20 cellular contexts compared by ENCODE assay signal in the genomic region with DNA sequence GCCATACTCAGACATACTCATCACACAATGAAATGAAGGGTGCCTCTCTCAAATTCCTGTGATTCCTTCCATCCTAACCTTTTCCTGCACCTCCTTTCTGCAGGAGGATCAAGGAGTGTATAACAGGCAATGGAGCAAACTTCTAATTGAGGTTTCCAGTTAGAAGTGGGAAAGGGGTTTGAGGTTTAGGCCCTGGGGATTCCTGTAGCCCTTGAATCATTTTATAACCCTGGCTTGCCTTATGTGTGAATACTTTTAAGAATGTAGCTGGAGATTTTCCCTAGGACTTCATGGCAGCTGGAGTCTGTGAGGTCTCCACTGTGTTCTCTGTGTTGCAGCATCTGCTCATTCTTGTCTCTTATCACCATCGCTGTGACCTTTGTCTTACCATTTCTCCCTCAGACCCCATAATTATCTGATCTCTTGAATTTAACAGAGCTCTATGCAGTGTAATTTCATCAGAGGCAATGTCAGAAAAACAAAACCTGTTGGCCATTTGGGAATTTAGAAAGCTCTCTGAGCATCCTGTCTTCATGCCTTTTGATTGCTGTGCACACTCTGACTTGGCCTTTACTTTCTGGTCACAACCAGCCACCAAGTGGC.
A peak's percentile ranks its signal among the peaks of the same experiment; 100 is the strongest.
DNase-seq lines count a peak whose midpoint lies in the region; FAIRE-seq and TF ChIP-seq lines count a peak whose summit lies in the region.
"Had no signal": no experiment of that assay in that cellular context is flagged by ENCODE, and none has a peak within 500 bp of the region (broad histone marks: within the 10 kb centered on the region; RNA-seq: fewer than 3 reads in every experiment).

No MANE protein-coding gene starts in this region.

- no peaks in the 10 kb centered on the region for H3K36me3 Mint-ChIP-seq in HFFc6 (ENCODE audit: low read depth)
- H3K36me3 Mint-ChIP-seq: activated CD4-positive, alpha-beta memory T cell treated with anti-CD3 and anti-CD28 coated beads for 36 hours; mesothelial cell of epicardium; stimulated activated naive B cell treated with anti-CD40 and anti-IgM and Interleukin-4, amounts not matched to agents 10 μg/mL and 1 μg/mL and 100 μg/mL, for 72 hours had no signal

- DNase-seq in HFFc6 (no peak), NCI-H69 (lab: John Stamatoyannopoulos, UW) (peak; percentile 39), fibroblast of peridontal ligament (ENCODE audit: extremely low read depth) (peak; percentile 74), skeletal muscle cell (ENCODE audit: low read depth) (peak; percentile 32), GM12891 (ENCODE audit: insufficient read length, low spot score) (no peak), ACHN (no peak), medulla oblongata (ENCODE audit: extremely low spot score) (no peak)
- DNase-seq: activated CD4-positive, alpha-beta memory T cell treated with anti-CD3 and anti-CD28 coated beads for 36 hours; cortex of kidney; glutamatergic neuron; NCI-H1092; NCI-H510A treated with DMSO at 0.1 percent for 48 hours; stimulated activated naive B cell treated with anti-CD40 and anti-IgM and Interleukin-4, amounts not matched to agents 10 μg/mL and 1 μg/mL and 100 μg/mL, for 72 hours had no signal

- TF ChIP-seq POLR2A in GM12891 (IDR thresholded peaks at IDR 0.05; ENCODE audit: low read depth, low read length): no peak

- peaks cover 3% of the 10 kb centered on the region; the same call in 1 of the 2 replicates for H3K27me3 Mint-ChIP-seq in HFFc6 (ENCODE audit: insufficient read depth)
- H3K27me3 Mint-ChIP-seq: B cell had no signal

- in situ Hi-C loops in ACHN (cut with HindIII; ENCODE audit: low pct_ligation_motif_present, low pct_unique_long_range_greater_than_20kb, low sequenced_read_pairs): no loop called here

- peaks cover 56% of the 10 kb centered on the region for H3K4me1 Mint-ChIP-seq in HFFc6 (ENCODE audit: low read depth)
- H3K4me1 Mint-ChIP-seq: B cell had no signal

- no peak overlapping the region for H3K4me3 ChIP-seq in skeletal muscle cell (ENCODE audit: low read depth, low read length)
- H3K4me3 ChIP-seq: skin epidermis, thoracic aorta had no signal

- H3K9me3 Mint-ChIP-seq in HFFc6: no peaks in the 10 kb centered on the region
- H3K9me3 Mint-ChIP-seq: activated CD4-positive, alpha-beta memory T cell treated with anti-CD3 and anti-CD28 coated beads for 36 hours; mesothelial cell of epicardium; neural crest cell; stimulated activated naive B cell treated with anti-CD40 and anti-IgM and Interleukin-4, amounts not matched to agents 10 μg/mL and 1 μg/mL and 100 μg/mL, for 72 hours had no signal

- H3K4me3 Mint-ChIP-seq in HFFc6: no peak overlapping the region
- H3K4me3 Mint-ChIP-seq: activated CD4-positive, alpha-beta memory T cell treated with anti-CD3 and anti-CD28 coated beads for 36 hours; B cell; mesothelial cell of epicardium; neural crest cell; stimulated activated naive B cell treated with anti-CD40 and anti-IgM and Interleukin-4, amounts not matched to agents 10 μg/mL and 1 μg/mL and 100 μg/mL, for 72 hours had no signal

- no peak for FAIRE-seq in GM12891 (lab: Jason Lieb, UNC)
- FAIRE-seq: bronchial epithelial cell had no signal

- H3K27ac Mint-ChIP-seq in HFFc6: peak overlapping the region; percentile 5; the same call in 1 of the 2 replicates
- H3K27ac Mint-ChIP-seq: activated CD4-positive, alpha-beta memory T cell treated with anti-CD3 and anti-CD28 coated beads for 36 hours; B cell; mesothelial cell of epicardium; progenitor cell of endocrine pancreas had no signal

- TF ChIP-seq CTCF in HFFc6 (IDR thresholded peaks at IDR 0.05): no peak

TF ChIP-seq in GM12891, 5 proteins besides CTCF, POLR2A, EP300 and RAD21:
- TF ChIP-seq POU2F2 (IDR thresholded peaks at IDR 0.05; ENCODE audit: low read depth, low read length) (no peak), SPI1 (IDR thresholded peaks at IDR 0.05; ENCODE audit: low read depth, low read length) (no peak), PAX5 (IDR thresholded peaks at IDR 0.05; ENCODE audit: insufficient read depth, low read length, severe bottlenecking) (no peak), TAF1 (IDR thresholded peaks at IDR 0.05; ENCODE audit: low read depth, low read length) (no peak), POLR2AphosphoS5 (IDR thresholded peaks at IDR 0.05; ENCODE audit: low read depth, low read length) (no peak)

Comparison
In these comparisons a context has a peak if more than half of its experiments do, and no peak if none do; other contexts are left out.
1. DNase-seq: peak in NCI-H69 (single experiment), fibroblast of peridontal ligament (single experiment) and skeletal muscle cell (single experiment); none in HFFc6 (single experiment), GM12891 (single experiment), ACHN (single experiment) and medulla oblongata (single experiment).